In the genomic region with DNA sequence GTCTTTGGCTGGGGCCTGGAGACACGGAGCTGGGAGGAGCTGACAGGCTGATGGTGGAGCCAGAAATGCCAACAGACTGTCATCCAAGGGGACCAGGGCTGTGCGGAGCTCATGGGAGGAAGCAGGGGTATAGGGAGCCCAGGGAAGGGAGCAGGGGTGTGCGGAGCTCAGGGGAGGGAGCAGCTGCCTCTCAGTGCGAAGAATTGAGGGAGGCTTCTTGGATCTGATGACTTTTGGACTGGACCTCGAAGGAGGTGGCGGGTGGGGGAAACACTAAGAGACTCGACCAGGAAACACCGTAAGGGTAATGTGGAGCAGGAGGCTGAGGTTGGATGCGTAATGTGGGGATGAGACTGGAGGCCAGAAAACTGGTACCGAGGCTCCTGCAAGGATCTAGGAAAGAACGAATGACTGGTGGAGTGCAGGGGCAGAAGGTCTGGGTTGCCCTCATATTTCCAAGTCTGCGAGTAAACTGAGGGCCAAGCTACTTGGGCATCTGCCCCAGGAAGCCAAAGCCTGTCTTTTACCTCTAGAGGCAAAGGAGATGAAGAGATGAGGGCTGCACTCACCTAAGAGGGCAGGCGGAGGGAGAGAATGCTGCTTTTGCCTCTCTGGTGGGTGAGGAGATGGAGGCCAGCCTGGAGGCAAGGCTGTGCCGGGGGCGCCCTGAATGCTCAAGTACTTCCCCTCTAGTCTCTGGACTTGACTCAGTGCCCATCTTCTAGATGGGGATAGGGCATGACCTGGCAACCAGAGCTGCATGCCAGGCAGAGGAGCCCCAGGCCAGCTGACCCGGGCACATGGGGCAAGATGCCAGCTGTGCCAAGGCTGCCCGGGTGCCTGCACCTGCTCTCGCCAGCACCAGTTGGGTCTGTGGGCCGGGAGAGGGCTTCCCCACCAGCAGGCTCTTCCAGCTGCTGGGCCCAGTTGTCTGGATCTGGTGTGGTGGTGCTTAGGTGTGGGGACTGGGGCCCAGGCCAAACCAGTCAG, we compare ENCODE assay signal across 29 cellular contexts. TPM values are rescaled to one million over a fixed set of nuclear protein-coding genes. Genes with fewer than 3 reads are reported as not detected.
DNase-seq lines count a peak whose midpoint lies in the region; ATAC-seq and TF ChIP-seq lines count a peak whose summit lies in the region.
"Had no signal": no experiment of that assay in that cellular context is flagged by ENCODE, and none has a peak within 500 bp of the region (broad histone marks: within the 10 kb centered on the region; RNA-seq: fewer than 3 reads in every experiment).

No MANE protein-coding gene starts in this region.

- DNase-seq in AG04450 (ENCODE audit: low read depth, low spot score) (no peak), RPMI8226 (peak; percentile 50), NK-92 (lab: John Stamatoyannopoulos, UW; ENCODE audit: unreplicated experiment) (no peak), COR-L47 (lab: John Stamatoyannopoulos, UW) (no peak)
- no peak for DNase-seq in activated CD8-positive, alpha-beta memory T cell treated with anti-CD3 and anti-CD28 coated beads, Interleukin-2, amount 10 ng/mL, durations not matched to agents 7 days and 5 days
- DNase-seq: activated CD4-positive, alpha-beta T cell treated with anti-CD3 and anti-CD28 coated beads, Interleukin-2, amount 50 U/mL, for 48 hours; activated CD4-positive, CD25-positive, alpha-beta regulatory T cell; activated gamma-delta T cell; activated naive CD8-positive, alpha-beta T cell treated with anti-CD3 and anti-CD28 coated beads, Interleukin-2, amount 50 U/mL, for 24 hours; BE2C; DMS79 treated with DMSO at 0.1 percent for 48 hours; GF-D8; KBM-7; kidney; NCI-H1105 treated with DMSO at 0.1 percent for 48 hours; NCI-H2029; NCI-H2227 treated with DMSO at 0.1 percent for 48 hours; NCI-H748 treated with DMSO at 0.1 percent for 48 hours; nephron progenitor cell; stimulated activated naive CD4-positive, alpha-beta T cell had no signal

- no peaks in the 10 kb centered on the region for H3K9me3 Mint-ChIP-seq in activated CD8-positive, alpha-beta memory T cell treated with anti-CD3 and anti-CD28 coated beads, Interleukin-2, amount 10 ng/mL, durations not matched to agents 7 days and 5 days (ENCODE audit: low read depth)
- H3K9me3 Mint-ChIP-seq: activated naive CD8-positive, alpha-beta T cell treated with anti-CD3 and anti-CD28 coated beads, Interleukin-2, amount 50 U/mL, for 24 hours had no signal

- peaks cover 0 to under 1% of the 10 kb centered on the region in 2 donors for H3K36me3 ChIP-seq in gastroesophageal sphincter
- H3K36me3 ChIP-seq in rectal smooth muscle tissue (ENCODE audit: control insufficient read depth, insufficient read depth, low read length) = no peaks in the 10 kb centered on the region
- H3K36me3 ChIP-seq: BE2C, thoracic aorta, vagina had no signal

- WGBS in gastroesophageal sphincter (ENCODE audit: low coverage in 1 of 2), 2 donors = 62 to 71% methylated on average over 8 to 11 of the region's 19 CpGs

- H3K27ac ChIP-seq in AG04450 (ENCODE audit: low read depth, low read length) (no peak overlapping the region), gastroesophageal sphincter (peak overlapping the region in 3 of 4 donors; percentile 87 to 88 (median 87)), rectal smooth muscle tissue (ENCODE audit: low read depth, low read length) (peak overlapping the region; percentile 89)
- H3K27ac ChIP-seq: SK-N-MC, thoracic aorta, vagina had no signal

- H3K9ac ChIP-seq in rectal smooth muscle tissue (ENCODE audit: low read length) = no peak overlapping the region

- H3K4me1 ChIP-seq in gastroesophageal sphincter = peaks cover 2 to 82% (median 46%) of the 10 kb centered on the region in 3 donors
- H3K4me1 ChIP-seq in rectal smooth muscle tissue (ENCODE audit: control insufficient read depth, insufficient read depth, low read length) = peaks cover 40% of the 10 kb centered on the region
- H3K4me1 ChIP-seq: BE2C had no signal

- no peaks in the 10 kb centered on the region for H3K27me3 ChIP-seq in AG04450 (ENCODE audit: control insufficient read depth, insufficient read depth, low read length)
- H3K27me3 ChIP-seq in gastroesophageal sphincter = no peaks in the 10 kb centered on the region
- H3K27me3 ChIP-seq in rectal smooth muscle tissue (ENCODE audit: control insufficient read depth, insufficient read depth, low read length) = peaks cover 2% of the 10 kb centered on the region
- H3K27me3 ChIP-seq: vagina had no signal

- TF ChIP-seq POLR2A in gastroesophageal sphincter (IDR thresholded peaks at IDR 0.05) = no peak

- POLR2A ChIA-PET in AG04450 (lab: Yijun Ruan, JAX) = no interaction called here

- no peaks in the 10 kb centered on the region for H3K36me3 Mint-ChIP-seq in activated CD8-positive, alpha-beta memory T cell treated with anti-CD3 and anti-CD28 coated beads, Interleukin-2, amount 10 ng/mL, durations not matched to agents 7 days and 5 days

- TF ChIP-seq EP300 in gastroesophageal sphincter (IDR thresholded peaks at IDR 0.05) = no peak

- no peak overlapping the region for H3K4me3 Mint-ChIP-seq in activated CD8-positive, alpha-beta memory T cell treated with anti-CD3 and anti-CD28 coated beads, Interleukin-2, amount 10 ng/mL, durations not matched to agents 7 days and 5 days
- H3K4me3 Mint-ChIP-seq: activated naive CD8-positive, alpha-beta T cell treated with anti-CD3 and anti-CD28 coated beads, Interleukin-2, amount 50 U/mL, for 24 hours had no signal

- CTCF ChIA-PET in AG04450 (lab: Charles Lee) = interaction anchor here (1.4 kb wide), 1 partner anchor 16 kb away, joined by 4 read pairs; no protein-coding TSS in a partner anchor
- CTCF ChIA-PET in activated CD8-positive, alpha-beta memory T cell treated with anti-CD3 and anti-CD28 coated beads, Interleukin-2, amount 10 ng/mL, durations not matched to agents 7 days and 5 days (lab: Charles Lee) = no interaction called here

- ATAC-seq in gastroesophageal sphincter (no peak), GM21825 (IDR thresholded peaks at IDR 0.05; ENCODE audit: unreplicated experiment) (no peak)
- no peak for ATAC-seq in activated CD8-positive, alpha-beta memory T cell treated with anti-CD3 and anti-CD28 coated beads, Interleukin-2, amount 10 ng/mL, durations not matched to agents 7 days and 5 days
- ATAC-seq: activated naive CD8-positive, alpha-beta T cell treated with anti-CD3 and anti-CD28 coated beads, Interleukin-2, amount 50 U/mL, for 24 hours; HCT116; sciatic nerve had no signal

- no peak overlapping the region for H3K27ac Mint-ChIP-seq in activated CD8-positive, alpha-beta memory T cell treated with anti-CD3 and anti-CD28 coated beads, Interleukin-2, amount 10 ng/mL, durations not matched to agents 7 days and 5 days
- H3K27ac Mint-ChIP-seq: activated naive CD8-positive, alpha-beta T cell treated with anti-CD3 and anti-CD28 coated beads, Interleukin-2, amount 50 U/mL, for 24 hours; nephron progenitor cell had no signal

- peak overlapping the region; percentile 41 for H3K4me3 ChIP-seq in AG04450 (ENCODE audit: low read depth, low read length)
- H3K4me3 ChIP-seq in gastroesophageal sphincter = no peak overlapping the region
- peak overlapping the region; percentile 17 for H3K4me3 ChIP-seq in rectal smooth muscle tissue (ENCODE audit: low read length)
- H3K4me3 ChIP-seq: SK-N-MC, thoracic aorta, vagina had no signal

- H3K9me3 ChIP-seq in AG04450 (ENCODE audit: control insufficient read depth, insufficient read depth, low read length) (peaks cover 10% of the 10 kb centered on the region), gastroesophageal sphincter (no peaks in the 10 kb centered on the region)
- H3K9me3 ChIP-seq: BE2C, thoracic aorta, vagina had no signal

- TF ChIP-seq CTCF in AG04450 (IDR thresholded peaks at IDR 0.05; ENCODE audit: low read depth, low read length) (no peak), gastroesophageal sphincter (IDR thresholded peaks at IDR 0.05) (no peak)

- H3K4me1 Mint-ChIP-seq in activated CD8-positive, alpha-beta memory T cell treated with anti-CD3 and anti-CD28 coated beads, Interleukin-2, amount 10 ng/mL, durations not matched to agents 7 days and 5 days = peaks cover 7% of the 10 kb centered on the region

- peaks cover 30% of the 10 kb centered on the region for H3K27me3 Mint-ChIP-seq in activated CD8-positive, alpha-beta memory T cell treated with anti-CD3 and anti-CD28 coated beads, Interleukin-2, amount 10 ng/mL, durations not matched to agents 7 days and 5 days

RNA-seq across cellular contexts. Expression of gene PTGS1, which starts 2.3 kb away (rescaled TPM):
- 78.3 and 83.1 TPM in 2 replicates for polyA plus RNA-seq in AG04450 (2011; rRNA removed)
- polyA minus RNA-seq in AG04450 (2011; rRNA and poly(A)+ RNA removed) = 56.1 and 65.0 TPM in 2 replicates
- 100 to 1,000 TPM in 1 of 4 donors, 10 to 100 TPM in 3; 15.8 to 154 (median 46.4) TPM for total RNA-seq in gastroesophageal sphincter
- 1 to 10 TPM in 1 of 2 experiments, under 1 TPM in 1; 0.35 to 1.0 TPM for total RNA-seq in activated CD8-positive, alpha-beta memory T cell treated with anti-CD3 and anti-CD28 coated beads, Interleukin-2, amount 10 ng/mL, durations not matched to agents 7 days and 5 days
- total RNA-seq: A673 had no signal

Comparison
In these comparisons a context has a peak if more than half of its experiments do, and no peak if none do; other contexts are left out.
1. H3K4me3 ChIP-seq: peak in AG04450 (single experiment) and rectal smooth muscle tissue (single experiment); none in gastroesophageal sphincter (0 of 2).
2. RNA of gene PTGS1, which starts 2.3 kb away (total RNA-seq): 15.8 to 154 TPM in gastroesophageal sphincter; 0.35 to 1.0 TPM in activated CD8-positive, alpha-beta memory T cell treated with anti-CD3 and anti-CD28 coated beads, Interleukin-2, amount 10 ng/mL, durations not matched to agents 7 days and 5 days; every median in the first group is over 4 times any median in the second.